In genomic region chr6:166346449-166346848, GRCh38 we compare ENCODE assay signal across 36 cellular contexts.
"Had no signal": no experiment of that assay in that cellular context is flagged by ENCODE, and none has a peak within 500 bp of the region (broad histone marks: within the 10 kb centered on the region; RNA-seq: fewer than 3 reads in every experiment).

No MANE protein-coding gene starts in this region.

- DNase-seq: activated B cell treated with CpG ODN at 0.5 μM for 24 hours; activated CD4-positive, alpha-beta memory T cell treated with anti-CD3 and anti-CD28 coated beads for 36 hours; activated CD4-positive, alpha-beta T cell treated with anti-CD3 and anti-CD28 coated beads for 4 hours; activated CD4-positive, alpha-beta T cell treated with anti-CD3 and anti-CD28 coated beads, Interleukin-2, amount 10 ng/mL, durations not matched to agents 24 days and 14 days; activated CD4-positive, alpha-beta T cell treated with anti-CD3 and anti-CD28 coated beads, Interleukin-2, amount 50 U/mL, for 1 hour; activated CD4-positive, alpha-beta T cell treated with anti-CD3 and anti-CD28 coated beads, Interleukin-2, amount 50 U/mL, for 4 hours; activated CD4-positive, CD25-positive, alpha-beta regulatory T cell treated with anti-CD3 and anti-CD28 coated beads, Interleukin-2, amount 50 U/mL, for 72 hours; activated CD8-positive, alpha-beta memory T cell treated with anti-CD3 and anti-CD28 coated beads, Interleukin-2, amount 50 U/mL, for 4 hours; activated CD8-positive, alpha-beta T cell treated with anti-CD3 and anti-CD28 coated beads for 36 hours; activated effector memory CD4-positive, alpha-beta T cell treated with Interleukin-2 at 50 U/mL for 16 hours; activated gamma-delta T cell; activated naive CD4-positive, alpha-beta T cell treated with anti-CD3 and anti-CD28 coated beads, Interleukin-2, amount 10 ng/mL, durations not matched to agents 7 days and 5 days; activated naive CD4-positive, alpha-beta T cell treated with Interleukin-2 at 50 U/mL for 16 hours; activated naive CD8-positive, alpha-beta T cell treated with anti-CD3 and anti-CD28 coated beads, Interleukin-2, amount 10 ng/mL, durations not matched to agents 7 days and 5 days; activated naive CD8-positive, alpha-beta T cell treated with anti-CD3 and anti-CD28 coated beads, Interleukin-2, amount 50 U/mL, for 24 hours; activated T-cell treated with anti-CD3 and anti-CD28 coated beads for 4 hours; activated T-cell treated with anti-CD3 and anti-CD28 coated beads, Interleukin-2, amount 50 U/mL, for 1 hour; activated T-cell treated with anti-CD3 and anti-CD28 coated beads, Interleukin-2, amount 50 U/mL, for 4 hours; activated T-cell treated with anti-CD3 and anti-CD28 coated beads, Interleukin-2, amount 50 U/mL, for 72 hours; amygdala; anterior cingulate cortex; caudate nucleus; SW 1271; T-helper 1 cell; T-helper 2 cell; T-helper 9 cell had no signal

- H3K9me3 Mint-ChIP-seq: activated naive CD4-positive, alpha-beta T cell treated with anti-CD3 and anti-CD28 coated beads, Interleukin-2, amount 10 ng/mL, durations not matched to agents 7 days and 5 days had no signal

- H3K4me3 Mint-ChIP-seq: activated B cell treated with CpG ODN at 0.5 μM for 24 hours; activated CD4-positive, alpha-beta memory T cell treated with anti-CD3 and anti-CD28 coated beads for 36 hours; activated CD4-positive, alpha-beta T cell treated with anti-CD3 and anti-CD28 coated beads, Interleukin-2, amount 10 ng/mL, durations not matched to agents 24 days and 14 days; activated CD8-positive, alpha-beta T cell treated with anti-CD3 and anti-CD28 coated beads for 36 hours; activated naive CD4-positive, alpha-beta T cell treated with anti-CD3 and anti-CD28 coated beads, Interleukin-2, amount 10 ng/mL, durations not matched to agents 7 days and 5 days; activated naive CD4-positive, alpha-beta T cell treated with anti-CD3 and anti-CD28 coated beads, Interleukin-2, amount 50 U/mL, for 24 hours; activated naive CD8-positive, alpha-beta T cell; activated naive CD8-positive, alpha-beta T cell treated with anti-CD3 and anti-CD28 coated beads, Interleukin-2, amount 10 ng/mL, durations not matched to agents 7 days and 5 days; activated naive CD8-positive, alpha-beta T cell treated with anti-CD3 and anti-CD28 coated beads, Interleukin-2, amount 50 U/mL, for 24 hours; activated T-cell treated with anti-CD3 and anti-CD28 coated beads, Interleukin-2, amount 50 U/mL, for 4 hours; activated T-cell treated with anti-CD3 and anti-CD28 coated beads, Interleukin-2, amount 50 U/mL, for 72 hours; activated T-helper 1 cell treated with anti-CD3 and anti-CD28 coated beads, Interleukin-12 subunit alpha, Interleukin-12 subunit beta, Interleukin-2, Interleukin-4 antibody, amounts not matched to agents 30 ng/mL and 10 ng/mL and 1 ng/mL, durations not matched to agents 14 hours and 24 hours and 36 hours; activated T-helper 17 cell treated with anti-CD3 and anti-CD28 coated beads, Interleukin-2, amount 50 U/mL, for 72 hours; T-helper 1 cell treated with Interleukin-12 subunit alpha and Interleukin-12 subunit beta and Interleukin-4 antibody, amounts not matched to agents 30 μg/mL and 1 μg/mL, for 36 hours; T-helper 2 cell treated with Interferon-gamma antibody and Interleukin-4, amounts not matched to agents 5 μg/mL and 100 μg/mL, for 36 hours had no signal

- H3K27ac ChIP-seq: ascending aorta, cardiac muscle cell, VCaP had no signal

- H3K4me3 ChIP-seq: ascending aorta, cardiac muscle cell had no signal

- H3K36me3 ChIP-seq: ascending aorta, cardiac muscle cell had no signal

- H3K27ac Mint-ChIP-seq: activated B cell treated with CpG ODN at 0.5 μM for 24 hours; activated CD4-positive, alpha-beta memory T cell treated with anti-CD3 and anti-CD28 coated beads for 36 hours; activated CD4-positive, alpha-beta T cell treated with anti-CD3 and anti-CD28 coated beads, Interleukin-2, amount 10 ng/mL, durations not matched to agents 24 days and 14 days; activated CD8-positive, alpha-beta T cell treated with anti-CD3 and anti-CD28 coated beads for 36 hours; activated naive CD4-positive, alpha-beta T cell treated with anti-CD3 and anti-CD28 coated beads, Interleukin-2, amount 10 ng/mL, durations not matched to agents 7 days and 5 days; activated naive CD4-positive, alpha-beta T cell treated with anti-CD3 and anti-CD28 coated beads, Interleukin-2, amount 50 U/mL, for 24 hours; activated naive CD8-positive, alpha-beta T cell; activated naive CD8-positive, alpha-beta T cell treated with anti-CD3 and anti-CD28 coated beads, Interleukin-2, amount 10 ng/mL, durations not matched to agents 7 days and 5 days; activated naive CD8-positive, alpha-beta T cell treated with anti-CD3 and anti-CD28 coated beads, Interleukin-2, amount 50 U/mL, for 24 hours; activated T-cell treated with anti-CD3 and anti-CD28 coated beads, Interleukin-2, amount 50 U/mL, for 72 hours; activated T-helper 1 cell treated with anti-CD3 and anti-CD28 coated beads, Interleukin-12 subunit alpha, Interleukin-12 subunit beta, Interleukin-2, Interleukin-4 antibody, amounts not matched to agents 30 ng/mL and 10 ng/mL and 1 ng/mL, durations not matched to agents 14 hours and 24 hours and 36 hours; activated T-helper 17 cell treated with anti-CD3 and anti-CD28 coated beads, Interleukin-2, amount 50 U/mL, for 72 hours; brain; T-helper 1 cell treated with Interleukin-12 subunit alpha and Interleukin-12 subunit beta and Interleukin-4 antibody, amounts not matched to agents 30 μg/mL and 1 μg/mL, for 36 hours; T-helper 2 cell treated with Interferon-gamma antibody and Interleukin-4, amounts not matched to agents 5 μg/mL and 100 μg/mL, for 36 hours had no signal

- H3K9me3 ChIP-seq: ascending aorta had no signal

- ATAC-seq: activated CD8-positive, alpha-beta T cell treated with anti-CD3 and anti-CD28 coated beads for 36 hours; activated naive CD8-positive, alpha-beta T cell treated with anti-CD3 and anti-CD28 coated beads, Interleukin-2, amount 50 U/mL, for 24 hours; activated T-cell treated with anti-CD3 and anti-CD28 coated beads, Interleukin-2, amount 50 U/mL, for 4 hours; activated T-cell treated with anti-CD3 and anti-CD28 coated beads, Interleukin-2, amount 50 U/mL, for 72 hours; activated T-helper 17 cell treated with anti-CD3 and anti-CD28 coated beads, Interleukin-2, amount 50 U/mL, for 72 hours had no signal

- H3K27me3 ChIP-seq: ascending aorta, cardiac muscle cell had no signal

- H3K36me3 Mint-ChIP-seq: activated naive CD4-positive, alpha-beta T cell treated with anti-CD3 and anti-CD28 coated beads, Interleukin-2, amount 10 ng/mL, durations not matched to agents 7 days and 5 days; brain had no signal

- H3K27me3 Mint-ChIP-seq: activated B cell treated with CpG ODN at 0.5 μM for 24 hours; activated CD8-positive, alpha-beta T cell treated with anti-CD3 and anti-CD28 coated beads for 36 hours; activated naive CD8-positive, alpha-beta T cell; activated T-helper 17 cell treated with anti-CD3 and anti-CD28 coated beads, Interleukin-2, amount 50 U/mL, for 72 hours had no signal
